ENCODE assay signal across 23 cellular contexts in genomic region chr15:79592126-79592525, GRCh38.
"Had no signal": no experiment of that assay in that cellular context is flagged by ENCODE, and none has a peak within 500 bp of the region (broad histone marks: within the 10 kb centered on the region; RNA-seq: fewer than 3 reads in every experiment).

No MANE protein-coding gene starts in this region.

- H3K4me1 ChIP-seq: colonic mucosa, esophagus squamous epithelium, foreskin keratinocyte, gastrocnemius medialis, gastroesophageal sphincter, heart left ventricle, heart right ventricle had no signal

- H3K4me3 Mint-ChIP-seq: dendritic cell treated with granulocyte-macrophage colony-stimulating factor and Interleukin-4, amounts not matched to agents 40 ng/mL and 50 ng/mL, for 4 days; effector memory CD8-positive, alpha-beta T cell; endodermal cell had no signal

- H3K27ac ChIP-seq: colonic mucosa, dorsolateral prefrontal cortex, epithelial cell of prostate, esophagus squamous epithelium, foreskin keratinocyte, gastrocnemius medialis, gastroesophageal sphincter, heart left ventricle, heart right ventricle had no signal

- H3K27ac Mint-ChIP-seq: dendritic cell treated with granulocyte-macrophage colony-stimulating factor and Interleukin-4, amounts not matched to agents 40 ng/mL and 50 ng/mL, for 4 days; effector memory CD8-positive, alpha-beta T cell; endodermal cell had no signal

- H3K9me3 Mint-ChIP-seq: dendritic cell treated with granulocyte-macrophage colony-stimulating factor and Interleukin-4, amounts not matched to agents 40 ng/mL and 50 ng/mL, for 4 days; endodermal cell had no signal

- H3K9me3 ChIP-seq: colonic mucosa, esophagus squamous epithelium, gastrocnemius medialis, gastroesophageal sphincter, heart left ventricle, heart right ventricle had no signal

- ATAC-seq: effector memory CD8-positive, alpha-beta T cell; esophagus mucosa; foreskin keratinocyte; gastrocnemius medialis; gastroesophageal sphincter; heart left ventricle; heart right ventricle had no signal

- H3K27me3 ChIP-seq: colonic mucosa, gastrocnemius medialis had no signal

- H3K36me3 ChIP-seq: colonic mucosa, esophagus squamous epithelium, gastrocnemius medialis, gastroesophageal sphincter, heart left ventricle, heart right ventricle had no signal

- DNase-seq: colonic mucosa; cortex of kidney; dermis blood vessel endothelial cell; dorsolateral prefrontal cortex; effector CD4-positive, alpha-beta T cell; effector CD8-positive, alpha-beta T cell; effector memory CD4-positive, alpha-beta T cell; effector memory CD8-positive, alpha-beta T cell; endodermal cell; erythroblast; esophagus squamous epithelium; foreskin fibroblast; foreskin keratinocyte; foreskin melanocyte; gastrocnemius medialis; glutamatergic neuron; head of caudate nucleus; heart left ventricle; heart right ventricle had no signal

- H3K4me3 ChIP-seq: colonic mucosa, dorsolateral prefrontal cortex, esophagus squamous epithelium, gastrocnemius medialis, gastroesophageal sphincter, heart left ventricle, heart right ventricle had no signal
